19 cellular contexts compared by ENCODE assay signal in genomic region chr6:122799916-122800701, GRCh38. TPM values are rescaled to one million over a fixed set of nuclear protein-coding genes. Genes with fewer than 3 reads are reported as not detected.
DNase-seq lines count a peak whose midpoint lies in the region; ATAC-seq, FAIRE-seq and TF ChIP-seq lines count a peak whose summit lies in the region.
"Had no signal": no experiment of that assay in that cellular context is flagged by ENCODE, and none has a peak within 500 bp of the region (broad histone marks: within the 10 kb centered on the region; RNA-seq: fewer than 3 reads in every experiment).

No MANE protein-coding gene starts in this region.

- H3K9me3 ChIP-seq in esophagus (ENCODE audit: control insufficient read depth in 2 of 2, insufficient read depth in 1 of 2, low read depth in 1 of 2, low read length in 1 of 2) = no peaks in the 10 kb centered on the region
- H3K9me3 ChIP-seq: uterus had no signal

- peaks cover 43% of the 10 kb centered on the region for H3K4me1 Mint-ChIP-seq in nephron
- H3K4me1 Mint-ChIP-seq: stimulated activated effector memory CD8-positive, alpha-beta T cell treated with anti-CD3 and anti-CD28 coated beads, Interleukin-12 subunit alpha, Interleukin-12 subunit beta, amount 100 ng/mL, for 72 hours had no signal

- WGBS in esophagus, 2 donors = 51 to 60% methylated on average over 5 of the region's 5 CpGs

- peaks cover 25% of the 10 kb centered on the region for H3K36me3 Mint-ChIP-seq in nephron (ENCODE audit: low read depth)
- H3K36me3 Mint-ChIP-seq: stimulated activated effector memory CD8-positive, alpha-beta T cell treated with anti-CD3 and anti-CD28 coated beads, Interleukin-12 subunit alpha, Interleukin-12 subunit beta, amount 100 ng/mL, for 72 hours had no signal

- no peaks in the 10 kb centered on the region for H3K36me3 ChIP-seq in esophagus (ENCODE audit: control insufficient read depth in 2 of 2, insufficient read depth in 2 of 2, low read length in 1 of 2)
- H3K36me3 ChIP-seq: cardiac muscle cell, uterus had no signal

- H3K4me1 ChIP-seq in esophagus (ENCODE audit: control insufficient read depth in 2 of 2, insufficient read depth in 2 of 2, low read length in 1 of 2) = no peaks in the 10 kb centered on the region
- H3K4me1 ChIP-seq: uterus had no signal

- no peaks in the 10 kb centered on the region for H3K27me3 Mint-ChIP-seq in nephron (ENCODE audit: low read depth)

- no peak for ATAC-seq in HG03108 (IDR thresholded peaks at IDR 0.05; ENCODE audit: unreplicated experiment)
- ATAC-seq in GM19455 (IDR thresholded peaks at IDR 0.05; ENCODE audit: unreplicated experiment) = no peak
- ATAC-seq: stimulated activated effector memory CD8-positive, alpha-beta T cell treated with anti-CD3 and anti-CD28 coated beads, Interleukin-12 subunit alpha, Interleukin-12 subunit beta, amount 100 ng/mL, for 72 hours had no signal

- no peaks in the 10 kb centered on the region for H3K9me3 Mint-ChIP-seq in nephron
- H3K9me3 Mint-ChIP-seq: stimulated activated effector memory CD8-positive, alpha-beta T cell treated with anti-CD3 and anti-CD28 coated beads, Interleukin-12 subunit alpha, Interleukin-12 subunit beta, amount 100 ng/mL, for 72 hours had no signal

- no peak overlapping the region for H3K4me3 Mint-ChIP-seq in nephron
- H3K4me3 Mint-ChIP-seq: stimulated activated effector memory CD8-positive, alpha-beta T cell treated with anti-CD3 and anti-CD28 coated beads, Interleukin-12 subunit alpha, Interleukin-12 subunit beta, amount 100 ng/mL, for 72 hours had no signal

- DNase-seq in Daoy (ENCODE audit: low read depth) (peak; percentile 38), RCC 7860 (ENCODE audit: low spot score) (no peak), NCI-H2171 (lab: John Stamatoyannopoulos, UW) (no peak), DMS153 (lab: John Stamatoyannopoulos, UW) (no peak)
- DNase-seq: activated effector memory CD4-positive, alpha-beta T cell treated with anti-CD3 and anti-CD28 coated beads, Interleukin-2, amount 50 U/mL, for 16 hours; NCI-H1436 treated with DMSO at 0.1 percent for 48 hours; stimulated activated CD4-positive, alpha-beta T cell treated with anti-CD3 and anti-CD28 coated beads, Interleukin-4, amount 100 ng/mL, for 24 hours; uterus had no signal

- TF ChIP-seq CTCF in nephron (IDR thresholded peaks at IDR 0.05; ENCODE audit: unreplicated experiment in 3 of 3) = no peak

- no peak overlapping the region for H3K4me3 ChIP-seq in esophagus (ENCODE audit: low read depth in 1 of 2, low read length in 2 of 2)
- H3K4me3 ChIP-seq: cardiac muscle cell, uterus had no signal

- peak overlapping the region in 2 of 3 experiments; percentile 24 to 46 for H3K27ac Mint-ChIP-seq in nephron
- H3K27ac Mint-ChIP-seq: stimulated activated effector memory CD8-positive, alpha-beta T cell treated with anti-CD3 and anti-CD28 coated beads, Interleukin-12 subunit alpha, Interleukin-12 subunit beta, amount 100 ng/mL, for 72 hours had no signal

- no peaks in the 10 kb centered on the region for H3K27me3 ChIP-seq in esophagus (ENCODE audit: control insufficient read depth in 1 of 2, insufficient read depth in 2 of 2, low read length in 2 of 2)
- H3K27me3 ChIP-seq: cardiac muscle cell, uterus had no signal

- FAIRE-seq in RCC 7860 (lab: Jason Lieb, UNC) = peak; percentile 10
- FAIRE-seq: endothelial cell of umbilical vein, TTC549 had no signal

- H3K27ac ChIP-seq in esophagus (ENCODE audit: low read depth in 2 of 2, low read length in 1 of 2) = peak overlapping the region; percentile 71 to 73
- H3K27ac ChIP-seq: cardiac muscle cell, uterus had no signal

RNA-seq across cellular contexts. Expression of gene SMPDL3A, which starts 11.1 kb away (rescaled TPM):
- 6.0 and 7.8 TPM in 2 replicates for total RNA-seq in Daoy (2014; rRNA removed; shearing (Covaris generic))
- 1 to 10 TPM; 4.9 to 7.2 TPM for polyA plus RNA-seq in esophagus

RNA-seq across cellular contexts. Expression of gene FABP7, which starts 20.6 kb away (rescaled TPM):
- total RNA-seq in Daoy (2014; rRNA removed; shearing (Covaris generic)) = not detected in 2 replicates
- under 1 TPM in 1 of 2 donors, not detected in 1; 0.05 TPM for polyA plus RNA-seq in esophagus
- total RNA-seq: activated CD8-positive, alpha-beta memory T cell treated with anti-CD3 and anti-CD28 coated beads for 36 hours; endothelial cell of umbilical vein; mononuclear cell; pulmonary artery endothelial cell had no signal
- polyA plus RNA-seq: endothelial cell of umbilical vein had no signal
